Comparison of ENCODE assay signal across 8 cellular contexts in the genomic region with DNA sequence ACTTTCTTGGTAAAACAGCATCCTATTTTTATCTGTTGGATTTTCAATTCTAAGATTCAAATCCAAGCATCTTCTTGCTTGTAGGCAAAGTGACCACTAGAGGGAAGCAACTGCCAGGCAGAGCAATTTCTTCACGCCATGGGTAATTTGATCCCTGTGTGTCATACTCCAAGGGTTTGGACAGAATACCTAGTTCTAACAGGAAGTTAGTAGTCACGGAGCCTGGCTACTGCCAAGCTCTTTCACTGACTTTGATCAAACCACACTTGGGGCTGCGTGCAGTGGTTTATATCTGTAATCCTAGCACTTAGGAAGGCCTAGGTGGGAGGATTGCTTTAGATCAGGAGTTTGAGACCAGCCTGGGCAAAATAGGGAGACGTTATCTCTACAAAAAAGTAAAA.
DNase-seq lines count a peak whose midpoint lies in the region; ATAC-seq and TF ChIP-seq lines count a peak whose summit lies in the region.

No MANE protein-coding gene starts in this region.

- peak overlapping the region; percentile 88 for H3K27ac ChIP-seq in AG04450 (ENCODE audit: low read depth, low read length)
- H3K27ac ChIP-seq in esophagus (ENCODE audit: low read depth in 2 of 2, low read length in 1 of 2): peak overlapping the region; percentile 54 to 68

- POLR2A ChIA-PET in AG04450 (lab: Yijun Ruan, JAX): interaction anchor here (0.7 to 1.4 kb wide), 4 partner anchors 25 to 563 kb away, joined by 3 to 8 read pairs (median 3); no protein-coding TSS in a partner anchor

- H3K36me3 ChIP-seq in esophagus (ENCODE audit: control insufficient read depth in 2 of 2, insufficient read depth in 2 of 2, low read length in 1 of 2): no peaks in the 10 kb centered on the region
- H3K36me3 ChIP-seq in mucosa of descending colon (ENCODE audit: low read depth): no peaks in the 10 kb centered on the region

- CTCF ChIA-PET in AG04450 (lab: Charles Lee): interaction anchor here (0.6 to 5.2 kb wide), 12 partner anchors 66 to 1070 kb away, joined by 3 to 37 read pairs (median 6); a partner anchor contains a TSS

- 6 to 15% methylated on average over 4 of the region's 4 CpGs for WGBS in esophagus, 2 donors

- intact Hi-C loops in mucosa of descending colon (cut with DNase I, micrococcal nuclease): loop anchor here (5.0 to 10.0 kb wide), 3 partner anchors 981 to 1073 kb away; no protein-coding TSS in a partner anchor

- H3K4me1 ChIP-seq in esophagus (ENCODE audit: control insufficient read depth in 2 of 2, insufficient read depth in 2 of 2, low read length in 1 of 2) (no peaks in the 10 kb centered on the region), mucosa of descending colon (ENCODE audit: low read depth) (no peaks in the 10 kb centered on the region)

- H3K9me3 ChIP-seq in AG04450 (ENCODE audit: control insufficient read depth, insufficient read depth, low read length) (no peaks in the 10 kb centered on the region), esophagus (ENCODE audit: control insufficient read depth in 2 of 2, insufficient read depth in 1 of 2, low read depth in 1 of 2, low read length in 1 of 2) (no peaks in the 10 kb centered on the region), mucosa of descending colon (no peaks in the 10 kb centered on the region)

- peak; percentile 53 for ATAC-seq in GM18907 (IDR thresholded peaks at IDR 0.05; ENCODE audit: unreplicated experiment)
- ATAC-seq in mucosa of descending colon: peak; percentile 99
- ATAC-seq in GM21526 (IDR thresholded peaks at IDR 0.05; ENCODE audit: low FRiP score, unreplicated experiment): no peak

- no peak overlapping the region for H3K4me3 ChIP-seq in AG04450 (ENCODE audit: low read depth, low read length)
- no peak overlapping the region for H3K4me3 ChIP-seq in esophagus (ENCODE audit: low read depth in 1 of 2, low read length in 2 of 2)
- H3K4me3 ChIP-seq in mucosa of descending colon: no peak overlapping the region

- TF ChIP-seq CTCF in AG04450 (IDR thresholded peaks at IDR 0.05; ENCODE audit: low read depth, low read length) (peak; percentile 94), mucosa of descending colon (IDR thresholded peaks at IDR 0.05) (peak; percentile 38)

- peak; percentile 99 for DNase-seq in AG04450 (ENCODE audit: low read depth, low spot score)
- DNase-seq in NCI-H1105 treated with DMSO at 0.1 percent for 48 hours (lab: John Stamatoyannopoulos, UW): peak; percentile 90
- DNase-seq in SHP77 (lab: John Stamatoyannopoulos, UW): peak; percentile 87 to 92
- DNase-seq in mucosa of descending colon: no peak
- no peak for DNase-seq in stimulated activated CD4-positive, alpha-beta T cell treated with anti-CD3 and anti-CD28 coated beads, Interleukin-1b, Interleukin-23, amount 100 ng/mL, for 48 hours

- H3K27me3 ChIP-seq in AG04450 (ENCODE audit: control insufficient read depth, insufficient read depth, low read length) (no peaks in the 10 kb centered on the region), esophagus (ENCODE audit: control insufficient read depth in 1 of 2, insufficient read depth in 2 of 2, low read length in 2 of 2) (no peaks in the 10 kb centered on the region)

Comparison
In these comparisons a context has a peak if more than half of its experiments do, and no peak if none do; other contexts are left out.
1. DNase-seq: peak in AG04450 (single experiment), NCI-H1105 treated with DMSO at 0.1 percent for 48 hours (single experiment) and SHP77 (2 of 2); none in mucosa of descending colon (0 of 3) and stimulated activated CD4-positive, alpha-beta T cell treated with anti-CD3 and anti-CD28 coated beads, Interleukin-1b, Interleukin-23, amount 100 ng/mL, for 48 hours (single experiment).